In the genomic region with DNA sequence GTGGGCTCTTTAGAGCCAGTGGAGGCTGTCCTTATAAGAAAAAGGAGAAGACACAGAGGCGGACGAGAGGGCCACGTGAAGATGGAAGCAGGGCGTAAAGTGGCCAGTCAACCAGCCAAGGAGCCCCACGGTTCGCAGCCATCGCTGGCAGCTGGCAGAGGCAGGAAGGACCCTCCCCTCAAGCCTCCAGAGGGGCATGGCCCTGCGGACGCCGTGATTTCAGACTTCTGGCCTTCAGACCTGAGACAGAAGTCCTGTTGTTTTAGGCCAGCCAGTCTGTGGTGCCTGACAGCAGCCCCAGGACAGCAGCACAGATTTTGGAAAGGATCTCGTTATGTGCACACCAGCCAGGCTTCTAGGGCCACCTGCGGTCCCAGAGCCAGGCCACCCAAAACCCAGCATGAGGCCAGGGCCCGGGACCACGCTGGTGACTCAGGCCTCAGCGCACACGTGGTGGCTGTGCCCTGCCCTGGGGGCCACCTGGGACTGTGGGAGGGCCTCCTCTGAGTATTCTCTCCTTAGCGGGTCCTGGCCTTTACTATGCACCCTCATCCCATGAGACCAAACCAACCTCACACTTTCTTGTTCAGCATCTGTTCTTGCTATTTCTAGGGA, we compare ENCODE assay signal across 27 cellular contexts. TPM values are rescaled to one million over a fixed set of nuclear protein-coding genes. Genes with fewer than 3 reads are reported as not detected.
A peak's percentile ranks its signal among the peaks of the same experiment; 100 is the strongest.
DNase-seq lines count a peak whose midpoint lies in the region; ATAC-seq and TF ChIP-seq lines count a peak whose summit lies in the region.
"Had no signal": no experiment of that assay in that cellular context is flagged by ENCODE, and none has a peak within 500 bp of the region (broad histone marks: within the 10 kb centered on the region; RNA-seq: fewer than 3 reads in every experiment).

No MANE protein-coding gene starts in this region.

- WGBS in sigmoid colon, 2 donors, result 87 to 92% methylated on average over 17 of the region's 17 CpGs

- peaks cover 0 to 7% (median 2%) of the 10 kb centered on the region in 7 donors for H3K9me3 Mint-ChIP-seq in CD14-positive monocyte
- peaks cover 3% of the 10 kb centered on the region for H3K9me3 Mint-ChIP-seq in stimulated activated memory B cell treated with anti-CD40 and anti-IgM and Interleukin-4, amounts not matched to agents 10 μg/mL and 1 μg/mL and 100 μg/mL, for 72 hours

- no peaks in the 10 kb centered on the region for H3K4me1 ChIP-seq in lower lobe of right lung
- peaks cover 0 to 62% (median 57%) of the 10 kb centered on the region in 4 donors for H3K4me1 ChIP-seq in sigmoid colon
- H3K4me1 ChIP-seq: ascending aorta, thyroid gland had no signal

- H3K27ac ChIP-seq in lower lobe of right lung (no peak overlapping the region), sigmoid colon (no peak overlapping the region)
- H3K27ac ChIP-seq: ascending aorta, hepatocyte, thyroid gland, VCaP had no signal

- H3K27me3 ChIP-seq in lower lobe of right lung (ENCODE audit: low read depth) (no peaks in the 10 kb centered on the region), sigmoid colon (no peaks in the 10 kb centered on the region)
- H3K27me3 ChIP-seq: ascending aorta, gastroesophageal sphincter, hepatocyte, thyroid gland had no signal

- DNase-seq in CD14-positive monocyte (ENCODE audit: low spot score), result peak; percentile 31
- peak; percentile 60 for DNase-seq in RPMI7951 (ENCODE audit: low read depth)
- peak; percentile 24 for DNase-seq in lower lobe of right lung
- peak; percentile 59 for DNase-seq in sigmoid colon
- no peak for DNase-seq in NCI-H2107 treated with DMSO at 0.1 percent for 48 hours (lab: John Stamatoyannopoulos, UW; ENCODE audit: unreplicated experiment)
- DNase-seq: activated CD4-positive, alpha-beta T cell treated with anti-CD3 and anti-CD28 coated beads for 48 hours; C1 segment of cervical spinal cord; COR-L47; effector CD4-positive, alpha-beta T cell; NCI-H1417 treated with DMSO at 0.1 percent for 48 hours; NCI-H2081 treated with DMSO at 0.1 percent for 48 hours; NCI-H226; NCI-H69; SIG-M5; stimulated activated CD4-positive, alpha-beta T cell treated with anti-CD3 and anti-CD28 coated beads, Interleukin-2, amount 100 ng/mL, for 24 hours; stimulated activated naive CD8-positive, alpha-beta T cell treated with anti-CD3 and anti-CD28 coated beads, Interleukin-15, amount 100 ng/mL, for 72 hours had no signal

- no peak for ATAC-seq in lower lobe of right lung
- ATAC-seq in HG02870 (IDR thresholded peaks at IDR 0.05; ENCODE audit: unreplicated experiment), result no peak
- no peak for ATAC-seq in stimulated activated memory B cell treated with anti-CD40 and anti-IgM and Interleukin-4, amounts not matched to agents 10 μg/mL and 1 μg/mL and 100 μg/mL, for 72 hours
- ATAC-seq: gastroesophageal sphincter; GM12878; stimulated activated naive CD8-positive, alpha-beta T cell treated with anti-CD3 and anti-CD28 coated beads, Interleukin-15, amount 100 ng/mL, for 72 hours had no signal

- intact Hi-C loops in CD14-positive monocyte (cut with micrococcal nuclease) (no loop called here), lower lobe of right lung (cut with DNase I) (loop anchor here (10.0 kb wide), 1 partner anchor 173 kb away; no protein-coding TSS in a partner anchor), sigmoid colon (cut with DNase I) (no loop called here)

- TF ChIP-seq POLR2A in sigmoid colon (IDR thresholded peaks at IDR 0.05), result no peak

- no peak for TF ChIP-seq CTCF in CD14-positive monocyte (IDR thresholded peaks at IDR 0.05)
- no peak for TF ChIP-seq CTCF in lower lobe of right lung (IDR thresholded peaks at IDR 0.05)
- no peak for TF ChIP-seq CTCF in sigmoid colon (IDR thresholded peaks at IDR 0.05)

- H3K9me3 ChIP-seq in lower lobe of right lung (no peaks in the 10 kb centered on the region), sigmoid colon (no peaks in the 10 kb centered on the region)
- H3K9me3 ChIP-seq: thyroid gland had no signal

- peaks cover 9% of the 10 kb centered on the region for H3K4me1 Mint-ChIP-seq in CD14-positive monocyte
- no peaks in the 10 kb centered on the region for H3K4me1 Mint-ChIP-seq in stimulated activated memory B cell treated with anti-CD40 and anti-IgM and Interleukin-4, amounts not matched to agents 10 μg/mL and 1 μg/mL and 100 μg/mL, for 72 hours

- no peak for TF ChIP-seq EP300 in sigmoid colon (IDR thresholded peaks at IDR 0.05)

- no peak overlapping the region for H3K4me3 Mint-ChIP-seq in CD14-positive monocyte
- no peak overlapping the region for H3K4me3 Mint-ChIP-seq in stimulated activated memory B cell treated with anti-CD40 and anti-IgM and Interleukin-4, amounts not matched to agents 10 μg/mL and 1 μg/mL and 100 μg/mL, for 72 hours
- H3K4me3 Mint-ChIP-seq: stimulated activated naive CD8-positive, alpha-beta T cell treated with anti-CD3 and anti-CD28 coated beads, Interleukin-15, amount 100 ng/mL, for 72 hours; T-helper 2 cell treated with Interferon-gamma antibody and Interleukin-4, amounts not matched to agents 5 μg/mL and 100 μg/mL, for 36 hours had no signal

- no peaks in the 10 kb centered on the region for H3K36me3 Mint-ChIP-seq in CD14-positive monocyte
- no peaks in the 10 kb centered on the region for H3K36me3 Mint-ChIP-seq in stimulated activated memory B cell treated with anti-CD40 and anti-IgM and Interleukin-4, amounts not matched to agents 10 μg/mL and 1 μg/mL and 100 μg/mL, for 72 hours

- peaks cover 7 to 12% (median 9%) of the 10 kb centered on the region in 3 donors for H3K27me3 Mint-ChIP-seq in CD14-positive monocyte (ENCODE audit: low read depth in 3 of 3)
- peaks cover 38% of the 10 kb centered on the region for H3K27me3 Mint-ChIP-seq in stimulated activated memory B cell treated with anti-CD40 and anti-IgM and Interleukin-4, amounts not matched to agents 10 μg/mL and 1 μg/mL and 100 μg/mL, for 72 hours
- H3K27me3 Mint-ChIP-seq: activated naive CD8-positive, alpha-beta T cell; stimulated activated naive CD8-positive, alpha-beta T cell treated with anti-CD3 and anti-CD28 coated beads, Interleukin-15, amount 100 ng/mL, for 72 hours had no signal

- no peak overlapping the region for H3K4me3 ChIP-seq in lower lobe of right lung
- H3K4me3 ChIP-seq in sigmoid colon, result no peak overlapping the region
- H3K4me3 ChIP-seq: ascending aorta, gastroesophageal sphincter, GM12878, hepatocyte, thyroid gland had no signal

- H3K36me3 ChIP-seq in lower lobe of right lung, result no peaks in the 10 kb centered on the region
- H3K36me3 ChIP-seq in sigmoid colon, result no peaks in the 10 kb centered on the region
- H3K36me3 ChIP-seq: ascending aorta, gastroesophageal sphincter, thyroid gland had no signal

- H3K27ac Mint-ChIP-seq in CD14-positive monocyte, result no peak overlapping the region
- H3K27ac Mint-ChIP-seq in stimulated activated memory B cell treated with anti-CD40 and anti-IgM and Interleukin-4, amounts not matched to agents 10 μg/mL and 1 μg/mL and 100 μg/mL, for 72 hours, result no peak overlapping the region
- H3K27ac Mint-ChIP-seq: activated naive CD8-positive, alpha-beta T cell; activated T-helper 2 cell treated with anti-CD3 and anti-CD28 coated beads, Interferon-gamma antibody, Interleukin-2, Interleukin-4, amounts not matched to agents 10 μg/mL and 5 μg/mL and 100 μg/mL, durations not matched to agents 14 hours and 24 hours and 36 hours; stimulated activated naive CD8-positive, alpha-beta T cell treated with anti-CD3 and anti-CD28 coated beads, Interleukin-15, amount 100 ng/mL, for 72 hours; T-helper 2 cell treated with Interferon-gamma antibody and Interleukin-4, amounts not matched to agents 5 μg/mL and 100 μg/mL, for 36 hours had no signal

RNA-seq across cellular contexts. Expression of a gene that starts 10.1 kb away (rescaled TPM):
- polyA plus RNA-seq in CD14-positive monocyte (not detected), sigmoid colon (1 to 10 TPM in 1 of 3 donors, under 1 TPM in 2; 0.23 to 2.8 (median 0.60) TPM)
- total RNA-seq in RPMI7951 (2014; rRNA removed; shearing (Covaris generic)), result 9.5 and 14.0 TPM in 2 replicates
- total RNA-seq in lower lobe of right lung (7.0 TPM), sigmoid colon (10 to 100 TPM in 1 of 4 donors, 1 to 10 TPM in 3; 6.4 to 25.5 (median 8.7) TPM)
- total RNA-seq: GM12878 had no signal
- polyA plus RNA-seq: GM12878 had no signal
